ENCODE assay signal across 16 cellular contexts in genomic region chr5:166165600-166165999, GRCh38.
DNase-seq lines count a peak whose midpoint lies in the region; ATAC-seq, FAIRE-seq and TF ChIP-seq lines count a peak whose summit lies in the region.
"Had no signal": no experiment of that assay in that cellular context is flagged by ENCODE, and none has a peak within 500 bp of the region (broad histone marks: within the 10 kb centered on the region; RNA-seq: fewer than 3 reads in every experiment).

No MANE protein-coding gene starts in this region.

- H3K9me3 ChIP-seq in SK-N-SH (no peaks in the 10 kb centered on the region), GM12878 (replicated peaks; ENCODE audit: control insufficient read depth, insufficient read depth, low read length) (no peaks in the 10 kb centered on the region), mucosa of descending colon (peaks cover 5% of the 10 kb centered on the region)
- H3K9me3 ChIP-seq: adrenal gland, thoracic aorta had no signal

- no peaks in the 10 kb centered on the region for H3K9me3 Mint-ChIP-seq in progenitor cell of endocrine pancreas (ENCODE audit: low read depth)

- no peaks in the 10 kb centered on the region for H3K27me3 ChIP-seq in SK-N-SH (ENCODE audit: insufficient read depth)
- H3K27me3 ChIP-seq in GM12878 (replicated peaks in 1 of 2; ENCODE audit: control insufficient read depth in 2 of 2, insufficient read depth in 2 of 2, low read length in 1 of 2): no peaks in the 10 kb centered on the region
- H3K27me3 ChIP-seq: adrenal gland, SJSA1 had no signal

- H3K27me3 Mint-ChIP-seq in progenitor cell of endocrine pancreas: no peaks in the 10 kb centered on the region

- H3K27ac ChIP-seq in SK-N-SH (ENCODE audit: low read depth in 2 of 2, low read length in 1 of 2) (no peak overlapping the region), GM12878 (ENCODE audit: control insufficient read depth, insufficient read depth) (no peak overlapping the region)
- H3K27ac ChIP-seq: adrenal gland, HL-60, SJSA1, thoracic aorta had no signal

- no peaks in the 10 kb centered on the region for H3K79me2 ChIP-seq in SK-N-SH (ENCODE audit: insufficient read depth)
- H3K79me2 ChIP-seq in GM12878 (ENCODE audit: control insufficient read depth, insufficient read depth, low read length): no peaks in the 10 kb centered on the region

- no peak for DNase-seq in SK-N-SH
- DNase-seq in NCI-H345 (lab: John Stamatoyannopoulos, UW): peak; percentile 4
- no peak for DNase-seq in GM12878 (ENCODE audit: low read depth, low spot score)
- DNase-seq in progenitor cell of endocrine pancreas (ENCODE audit: low spot score, unreplicated experiment): peak; percentile 13
- no peak for DNase-seq in stimulated activated CD8-positive, alpha-beta memory T cell treated with anti-CD3 and anti-CD28 coated beads, Interleukin-4, amount 100 ng/mL, for 48 hours
- no peak for DNase-seq in mucosa of descending colon
- DNase-seq: adrenal gland; MV-4-11; NCI-H510A; stimulated activated CD4-positive, alpha-beta T cell treated with anti-CD3 and anti-CD28 coated beads, Interleukin-15, amount 100 ng/mL, for 24 hours had no signal

- no TSS peak for BruUV-seq in GM12878 (replicated peaks; lab: Mats Ljungman, UMichigan)

- H3K36me3 ChIP-seq in SK-N-SH (replicated peaks in 1 of 2; ENCODE audit: control insufficient read depth in 1 of 2, insufficient read depth in 2 of 2, low read length in 1 of 2) (no peaks in the 10 kb centered on the region), GM12878 (ENCODE audit: control insufficient read depth in 2 of 2, insufficient read depth in 2 of 2, low read length in 1 of 2) (no peaks in the 10 kb centered on the region), mucosa of descending colon (ENCODE audit: low read depth) (no peaks in the 10 kb centered on the region)
- H3K36me3 ChIP-seq: adrenal gland, SJSA1, thoracic aorta had no signal

- CTCF ChIA-PET in SK-N-SH (lab: Yijun Ruan, JAX) (no interaction called here), GM12878 (lab: Yijun Ruan, JAX) (no interaction called here)

- no peaks in the 10 kb centered on the region for H3K9me2 ChIP-seq in SK-N-SH

- H3K4me2 ChIP-seq in SK-N-SH: no peak overlapping the region
- no peak overlapping the region for H3K4me2 ChIP-seq in GM12878 (ENCODE audit: control insufficient read depth, insufficient read depth)

- SMC1A ChIA-PET in GM12878 (lab: Charles Lee; ENCODE audit: uncharacterized antibody, unreplicated experiment): interaction anchor here (1.6 kb wide), 1 partner anchor 10 kb away, joined by 3 read pairs; no protein-coding TSS in a partner anchor

- no peak for ATAC-seq in SK-N-SH treated with all-trans-retinoic acid at 6 μM for 48 hours
- ATAC-seq in GM12878: no peak
- ATAC-seq in GM19452 (IDR thresholded peaks at IDR 0.05; ENCODE audit: unreplicated experiment): no peak
- no peak for ATAC-seq in mucosa of descending colon

- TF ChIP-seq CTCF in SK-N-SH (IDR thresholded peaks at IDR 0.05) (no peak), GM12878 (IDR thresholded peaks at IDR 0.05 in 2 of 3, conservative IDR thresholded peaks at IDR 0.05 in 1 of 3; ENCODE audit: control insufficient read depth in 2 of 3, extremely low read depth in 1 of 3, insufficient read depth in 1 of 3, low read depth in 3 of 3, low read length in 3 of 3) (no peak), progenitor cell of endocrine pancreas (IDR thresholded peaks at IDR 0.05; ENCODE audit: unreplicated experiment) (no peak), mucosa of descending colon (IDR thresholded peaks at IDR 0.05) (no peak)

- H3F3A ChIP-seq in SK-N-SH (replicated peaks; ENCODE audit: insufficient read depth): no peaks in the 10 kb centered on the region

- TF ChIP-seq RAD21 in SK-N-SH (IDR thresholded peaks at IDR 0.05; ENCODE audit: low read length) (no peak), GM12878 (IDR thresholded peaks at IDR 0.05; ENCODE audit: insufficient read depth, low read depth, low read length) (no peak)

- H3K4me3 ChIP-seq in SK-N-SH (ENCODE audit: low read depth in 2 of 2, low read length in 1 of 2) (no peak overlapping the region), GM12878 (no peak overlapping the region), mucosa of descending colon (no peak overlapping the region)
- H3K4me3 ChIP-seq: adrenal gland, SJSA1, thoracic aorta had no signal

- no peaks in the 10 kb centered on the region for H3K36me3 Mint-ChIP-seq in progenitor cell of endocrine pancreas (ENCODE audit: insufficient read depth)

- H3K9ac ChIP-seq in SK-N-SH: no peak overlapping the region
- no peak overlapping the region for H3K9ac ChIP-seq in GM12878 (ENCODE audit: control insufficient read depth, insufficient read depth, low read length)

- intact Hi-C loops in GM12878 (cut with micrococcal nuclease; ENCODE audit: unreplicated experiment) (no loop called here), mucosa of descending colon (cut with DNase I, micrococcal nuclease) (no loop called here)

- H3K4me1 ChIP-seq in SK-N-SH (ENCODE audit: control insufficient read depth in 1 of 2, insufficient read depth in 2 of 2, low read depth in 1 of 2, low read length in 1 of 2) (no peaks in the 10 kb centered on the region), GM12878 (ENCODE audit: control insufficient read depth, insufficient read depth, low read length) (no peaks in the 10 kb centered on the region), mucosa of descending colon (ENCODE audit: low read depth) (no peaks in the 10 kb centered on the region)
- H3K4me1 ChIP-seq: adrenal gland, SJSA1 had no signal

- H2AFZ ChIP-seq in SK-N-SH (ENCODE audit: low read depth): no peak overlapping the region
- no peak overlapping the region for H2AFZ ChIP-seq in GM12878 (ENCODE audit: control insufficient read depth, low read depth, low read length)

- no peak overlapping the region for H3K27ac Mint-ChIP-seq in progenitor cell of endocrine pancreas

- H4K20me1 ChIP-seq in SK-N-SH (ENCODE audit: insufficient read depth) (no peaks in the 10 kb centered on the region), GM12878 (ENCODE audit: control insufficient read depth, insufficient read depth) (no peaks in the 10 kb centered on the region)

- in situ Hi-C loops in GM12878 (cut with MboI): no loop called here

- TF ChIP-seq EP300 in SK-N-SH (IDR thresholded peaks at IDR 0.05; ENCODE audit: borderline replicate concordance in 1 of 2, low read depth in 1 of 2, low read length in 1 of 2): no peak
- no peak for TF ChIP-seq EP300 in GM12878 (IDR thresholded peaks at IDR 0.05; ENCODE audit: borderline replicate concordance in 1 of 2, control insufficient read depth in 1 of 2, low read depth in 2 of 2, low read length in 2 of 2)

- no peaks in the 10 kb centered on the region for H3K4me1 Mint-ChIP-seq in progenitor cell of endocrine pancreas (ENCODE audit: low read depth)

- no peak for TF ChIP-seq POLR2A in GM12878 (IDR thresholded peaks at IDR 0.05; ENCODE audit: low read depth, low read length)

- no peak for FAIRE-seq in GM12878 (lab: Jason Lieb, UNC)
- FAIRE-seq: H54 had no signal

- RAD21 ChIA-PET in GM12878 (lab: Charles Lee; ENCODE audit: unreplicated experiment): no interaction called here

- no peak overlapping the region for H3K4me3 Mint-ChIP-seq in progenitor cell of endocrine pancreas (ENCODE audit: low read depth)

- WGBS in SK-N-SH (ENCODE audit: low lambda C conversion rate): 37% methylated on average over 4 of the region's 4 CpGs
- WGBS in GM12878 (ENCODE audit: insufficient coverage, insufficient replicate concordance, low lambda C conversion rate, missing lambda C conversion rate): 50% methylated on average over 4 of the region's 4 CpGs

- POLR2A ChIA-PET in SK-N-SH (lab: Yijun Ruan, JAX): no interaction called here
- POLR2A ChIA-PET in GM12878 (lab: Charles Lee): no interaction called here

TF ChIP-seq in SK-N-SH, 30 proteins besides CTCF, POLR2A, EP300 and RAD21 (continues in another document):
- no peak for TF ChIP-seq PBX3 (IDR thresholded peaks at IDR 0.05)

TF ChIP-seq in SK-N-SH treated with all-trans-retinoic acid at 6 μM for 48 hours, 23 proteins besides CTCF, POLR2A, EP300 and RAD21 (continues in another document):
- TF ChIP-seq BACH2 (CRISPR knock-in tag; IDR thresholded peaks at IDR 0.05; ENCODE audit: borderline replicate concordance) (no peak), ZNF8 (CRISPR knock-in tag; IDR thresholded peaks at IDR 0.05) (no peak)

TF ChIP-seq in GM12878, 131 proteins besides CTCF, POLR2A, EP300 and RAD21:
- TF ChIP-seq HDAC2 (IDR thresholded peaks at IDR 0.05) (no peak), TCF3 (IDR thresholded peaks at IDR 0.05; ENCODE audit: borderline replicate concordance, insufficient read depth, low read depth, low read length) (no peak)
- TF ChIP-seq, protein P1, sequence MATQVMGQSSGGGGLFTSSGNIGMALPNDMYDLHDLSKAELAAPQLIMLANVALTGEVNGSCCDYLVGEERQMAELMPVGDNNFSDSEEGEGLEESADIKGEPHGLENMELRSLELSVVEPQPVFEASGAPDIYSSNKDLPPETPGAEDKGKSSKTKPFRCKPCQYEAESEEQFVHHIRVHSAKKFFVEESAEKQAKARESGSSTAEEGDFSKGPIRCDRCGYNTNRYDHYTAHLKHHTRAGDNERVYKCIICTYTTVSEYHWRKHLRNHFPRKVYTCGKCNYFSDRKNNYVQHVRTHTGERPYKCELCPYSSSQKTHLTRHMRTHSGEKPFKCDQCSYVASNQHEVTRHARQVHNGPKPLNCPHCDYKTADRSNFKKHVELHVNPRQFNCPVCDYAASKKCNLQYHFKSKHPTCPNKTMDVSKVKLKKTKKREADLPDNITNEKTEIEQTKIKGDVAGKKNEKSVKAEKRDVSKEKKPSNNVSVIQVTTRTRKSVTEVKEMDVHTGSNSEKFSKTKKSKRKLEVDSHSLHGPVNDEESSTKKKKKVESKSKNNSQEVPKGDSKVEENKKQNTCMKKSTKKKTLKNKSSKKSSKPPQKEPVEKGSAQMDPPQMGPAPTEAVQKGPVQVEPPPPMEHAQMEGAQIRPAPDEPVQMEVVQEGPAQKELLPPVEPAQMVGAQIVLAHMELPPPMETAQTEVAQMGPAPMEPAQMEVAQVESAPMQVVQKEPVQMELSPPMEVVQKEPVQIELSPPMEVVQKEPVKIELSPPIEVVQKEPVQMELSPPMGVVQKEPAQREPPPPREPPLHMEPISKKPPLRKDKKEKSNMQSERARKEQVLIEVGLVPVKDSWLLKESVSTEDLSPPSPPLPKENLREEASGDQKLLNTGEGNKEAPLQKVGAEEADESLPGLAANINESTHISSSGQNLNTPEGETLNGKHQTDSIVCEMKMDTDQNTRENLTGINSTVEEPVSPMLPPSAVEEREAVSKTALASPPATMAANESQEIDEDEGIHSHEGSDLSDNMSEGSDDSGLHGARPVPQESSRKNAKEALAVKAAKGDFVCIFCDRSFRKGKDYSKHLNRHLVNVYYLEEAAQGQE (IDR thresholded peaks at IDR 0.05; ENCODE audit: low read depth, low read length): peak; percentile 81

Comparison
In these comparisons a context has a peak if more than half of its experiments do, and no peak if none do; other contexts are left out.
1. DNase-seq: peak in NCI-H345 (single experiment) and progenitor cell of endocrine pancreas (single experiment); none in SK-N-SH (single experiment), GM12878 (single experiment), stimulated activated CD8-positive, alpha-beta memory T cell treated with anti-CD3 and anti-CD28 coated beads, Interleukin-4, amount 100 ng/mL, for 48 hours (single experiment) and mucosa of descending colon (0 of 3).